ENCODE assay signal across 8 cellular contexts in the genomic region with DNA sequence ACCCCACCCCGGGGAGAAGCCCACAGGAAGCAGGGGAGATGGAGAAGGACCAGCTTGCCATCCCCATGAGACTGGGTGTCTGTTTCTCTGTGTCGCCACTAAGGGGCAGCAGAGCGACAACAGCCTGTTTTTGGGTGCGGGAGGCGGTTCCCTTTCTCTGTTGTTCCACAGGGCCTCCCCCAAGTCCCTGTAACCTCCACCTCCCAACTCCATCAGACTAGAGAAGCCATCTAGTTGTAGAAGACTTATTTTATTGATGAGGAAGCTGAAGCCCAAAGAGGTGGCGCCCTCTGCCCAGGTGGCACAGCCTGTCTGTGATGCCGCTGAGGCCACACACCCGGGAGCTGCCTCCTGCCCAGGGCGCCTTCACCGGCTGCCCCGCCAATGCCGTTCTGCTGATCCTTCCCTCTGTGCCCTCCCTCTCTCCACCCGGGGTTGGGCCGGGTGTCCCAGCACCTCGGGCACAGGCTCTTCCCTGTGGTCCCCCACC. TPM values are rescaled to one million over a fixed set of nuclear protein-coding genes. Genes with fewer than 3 reads are reported as not detected.
DNase-seq lines count a peak whose midpoint lies in the region; ATAC-seq and TF ChIP-seq lines count a peak whose summit lies in the region.

No MANE protein-coding gene starts in this region.

- H3K36me3 Mint-ChIP-seq in activated B cell treated with CpG ODN at 0.5 μM for 24 hours (ENCODE audit: low read depth): no peaks in the 10 kb centered on the region

- H3K4me1 Mint-ChIP-seq in activated B cell treated with CpG ODN at 0.5 μM for 24 hours: no peaks in the 10 kb centered on the region

- no peak overlapping the region for H3K27ac Mint-ChIP-seq in activated B cell treated with CpG ODN at 0.5 μM for 24 hours

- H3K27me3 Mint-ChIP-seq in activated B cell treated with CpG ODN at 0.5 μM for 24 hours: no peaks in the 10 kb centered on the region

- CTCF ChIA-PET in activated B cell treated with CpG ODN at 0.5 μM for 24 hours (lab: Charles Lee): interaction anchor here (0.6 to 13.8 kb wide), 18 partner anchors 11 to 106 kb away, joined by 3 to 310 read pairs (median 4); a partner anchor contains a TSS

- peak; percentile 95 for ATAC-seq in activated B cell treated with CpG ODN at 0.5 μM for 24 hours (ENCODE audit: low read depth)
- ATAC-seq in left lobe of liver: peak; percentile 52
- ATAC-seq in GM18517 (IDR thresholded peaks at IDR 0.05; ENCODE audit: unreplicated experiment): no peak

- no peak overlapping the region for H3K4me3 Mint-ChIP-seq in activated B cell treated with CpG ODN at 0.5 μM for 24 hours

- POLR2A ChIA-PET in activated B cell treated with CpG ODN at 0.5 μM for 24 hours (lab: Charles Lee): interaction anchor here (1.0 kb wide), 1 partner anchor 30 kb away, joined by 5 read pairs; no protein-coding TSS in a partner anchor

- intact Hi-C loops in activated B cell treated with CpG ODN at 0.5 μM for 24 hours (cut with micrococcal nuclease): loop anchor here (1.0 kb wide), 3 partner anchors 24 to 163 kb away; no protein-coding TSS in a partner anchor

- TF ChIP-seq CTCF in GM12875 (IDR thresholded peaks at IDR 0.05; ENCODE audit: borderline replicate concordance, insufficient read depth, low read depth, low read length) (peak; percentile 84), activated B cell treated with CpG ODN at 0.5 μM for 24 hours (IDR thresholded peaks at IDR 0.05) (peak; percentile 16), cardiac fibroblast (IDR thresholded peaks at IDR 0.05; ENCODE audit: low read depth, low read length) (peak; percentile 82)

- H3K4me3 ChIP-seq in GM12875 (ENCODE audit: low read depth, low read length): no peak overlapping the region
- no peak overlapping the region for H3K4me3 ChIP-seq in cardiac fibroblast (replicated peaks in 1 of 2; ENCODE audit: low read depth in 2 of 2, low read length in 2 of 2)

- no peaks in the 10 kb centered on the region for H3K9me3 Mint-ChIP-seq in activated B cell treated with CpG ODN at 0.5 μM for 24 hours

- DNase-seq in 8988T (peak; percentile 64), NCI-H1694 treated with DMSO at 0.1 percent for 48 hours (lab: John Stamatoyannopoulos, UW) (peak; percentile 79), activated B cell treated with CpG ODN at 0.5 μM for 24 hours (peak; percentile 46), cardiac fibroblast (ENCODE audit: low read depth in 2 of 2) (peak; percentile 76 to 79), left lobe of liver (ENCODE audit: low spot score) (peak; percentile 68)
- DNase-seq in stimulated activated CD8-positive, alpha-beta memory T cell treated with anti-CD3 and anti-CD28 coated beads, Interleukin-15, amount 100 ng/mL, for 1 hour (ENCODE audit: low read depth): peak; percentile 47

RNA-seq across cellular contexts. Expression of a gene that starts 3.9 kb away (rescaled TPM):
- total RNA-seq in activated B cell treated with CpG ODN at 0.5 μM for 24 hours (0.91 and 2.1 TPM in 2 replicates), left lobe of liver (16.6 TPM)

RNA-seq across cellular contexts. Expression of a gene that starts 6.2 kb away (rescaled TPM):
- total RNA-seq in activated B cell treated with CpG ODN at 0.5 μM for 24 hours: not detected in 2 replicates
- total RNA-seq in left lobe of liver: not detected

RNA-seq across cellular contexts. Expression of a gene that starts 13.3 kb away (rescaled TPM):
- total RNA-seq in activated B cell treated with CpG ODN at 0.5 μM for 24 hours (0.38 and 0.39 TPM in 2 replicates), left lobe of liver (0.25 TPM)

RNA-seq across cellular contexts. Expression of a gene that starts 21.2 kb away (rescaled TPM):
- total RNA-seq in activated B cell treated with CpG ODN at 0.5 μM for 24 hours (9.5 TPM in 2 replicates), left lobe of liver (7.7 TPM)

RNA-seq across cellular contexts. Expression of a gene that starts 36.9 kb away (rescaled TPM):
- total RNA-seq in activated B cell treated with CpG ODN at 0.5 μM for 24 hours: 109 and 126 TPM in 2 replicates
- total RNA-seq in left lobe of liver: 8.7 TPM

Comparison
In these comparisons a context has a peak if more than half of its experiments do, and no peak if none do; other contexts are left out.
1. CTCF ChIP-seq: peak in every context shown above with its lines; median percentile 84 in GM12875; 82 in cardiac fibroblast; 16 in activated B cell treated with CpG ODN at 0.5 μM for 24 hours.